Comparison of ENCODE assay signal across 1 cellular context in genomic region chr10:8396675-8397074, GRCh38.
TF ChIP-seq lines count a peak whose summit lies in the region.

No MANE protein-coding gene starts in this region.

TF ChIP-seq in A549, 52 proteins besides CTCF, POLR2A, EP300 and RAD21 (continued from another document):
- TF ChIP-seq PBX3 (IDR thresholded peaks at IDR 0.05) (no peak), HDAC2 (IDR thresholded peaks at IDR 0.05) (no peak), RARB (CRISPR knock-in tag; IDR thresholded peaks at IDR 0.05) (no peak), SMC3 (IDR thresholded peaks at IDR 0.05) (no peak), ZFP36 (IDR thresholded peaks at IDR 0.05; ENCODE audit: borderline replicate concordance, partially characterized antibody) (no peak), ESRRA (IDR thresholded peaks at IDR 0.05; ENCODE audit: borderline replicate concordance, low read length) (no peak), SREBF2 (IDR thresholded peaks at IDR 0.05) (no peak), ELK1 (IDR thresholded peaks at IDR 0.05; ENCODE audit: low read depth, low read length) (no peak), CHD4 (IDR thresholded peaks at IDR 0.05; ENCODE audit: borderline replicate concordance) (no peak), E2F6 (IDR thresholded peaks at IDR 0.05; ENCODE audit: borderline replicate concordance, low read depth) (no peak), HOXB13 (CRISPR knock-in tag; IDR thresholded peaks at IDR 0.05; ENCODE audit: low read depth) (no peak), ZNF302 (CRISPR knock-in tag; IDR thresholded peaks at IDR 0.05) (no peak), MAFK (IDR thresholded peaks at IDR 0.05; ENCODE audit: partially characterized antibody) (no peak), HMGXB4 (CRISPR knock-in tag; IDR thresholded peaks at IDR 0.05; ENCODE audit: borderline replicate concordance) (no peak), EHMT2 (IDR thresholded peaks at IDR 0.05; ENCODE audit: low read depth) (no peak)
